Comparison of ENCODE assay signal across 9 cellular contexts in the genomic region with DNA sequence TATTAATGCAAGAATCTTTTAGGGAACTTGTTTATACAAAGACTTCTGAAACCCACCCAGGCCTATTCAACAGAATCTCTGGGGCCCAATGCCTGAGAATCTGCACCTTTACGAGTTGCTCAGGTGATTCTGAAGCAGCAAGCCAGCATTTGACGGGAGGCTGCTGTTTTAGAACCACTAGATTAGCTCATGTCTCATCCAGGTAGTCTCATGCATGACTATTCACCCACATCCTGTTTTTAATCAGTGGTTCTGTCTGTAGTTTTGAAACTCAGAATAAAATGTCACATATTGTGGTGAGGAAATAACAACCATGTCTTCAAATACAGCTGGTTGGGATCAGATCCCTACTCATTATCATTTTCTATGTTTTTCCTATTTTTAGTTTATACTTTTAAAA. TPM values are rescaled to one million over a fixed set of nuclear protein-coding genes. Genes with fewer than 3 reads are reported as not detected.
DNase-seq lines count a peak whose midpoint lies in the region; ATAC-seq, FAIRE-seq and TF ChIP-seq lines count a peak whose summit lies in the region.
"Had no signal": no experiment of that assay in that cellular context is flagged by ENCODE, and none has a peak within 500 bp of the region (broad histone marks: within the 10 kb centered on the region; RNA-seq: fewer than 3 reads in every experiment).

No MANE protein-coding gene starts in this region.

- peaks cover 47% of the 10 kb centered on the region for H3K4me1 Mint-ChIP-seq in T-helper 1 cell treated with Interleukin-12 subunit alpha and Interleukin-12 subunit beta and Interleukin-4 antibody, amounts not matched to agents 30 μg/mL and 1 μg/mL, for 36 hours (ENCODE audit: low read depth)
- peaks cover 63% of the 10 kb centered on the region for H3K4me1 Mint-ChIP-seq in central memory CD8-positive, alpha-beta T cell

- peak overlapping the region; percentile 89 for H3K27ac Mint-ChIP-seq in T-helper 1 cell treated with Interleukin-12 subunit alpha and Interleukin-12 subunit beta and Interleukin-4 antibody, amounts not matched to agents 30 μg/mL and 1 μg/mL, for 36 hours
- H3K27ac Mint-ChIP-seq in central memory CD8-positive, alpha-beta T cell (ENCODE audit: low read depth): peak overlapping the region; percentile 99

- TF ChIP-seq CTCF in right atrium auricular region (IDR thresholded peaks at IDR 0.05): no peak

- no peak overlapping the region for H3K4me3 ChIP-seq in right atrium auricular region
- H3K4me3 ChIP-seq: lung had no signal

- H3K27me3 Mint-ChIP-seq in T-helper 1 cell treated with Interleukin-12 subunit alpha and Interleukin-12 subunit beta and Interleukin-4 antibody, amounts not matched to agents 30 μg/mL and 1 μg/mL, for 36 hours (ENCODE audit: low read depth): no peaks in the 10 kb centered on the region
- H3K27me3 Mint-ChIP-seq in central memory CD8-positive, alpha-beta T cell: no peaks in the 10 kb centered on the region

- no peaks in the 10 kb centered on the region for H3K27me3 ChIP-seq in right atrium auricular region

- no peaks in the 10 kb centered on the region for H3K36me3 ChIP-seq in right atrium auricular region

- peak overlapping the region; percentile 41 for H3K4me3 Mint-ChIP-seq in T-helper 1 cell treated with Interleukin-12 subunit alpha and Interleukin-12 subunit beta and Interleukin-4 antibody, amounts not matched to agents 30 μg/mL and 1 μg/mL, for 36 hours
- peak overlapping the region; percentile 54 for H3K4me3 Mint-ChIP-seq in central memory CD8-positive, alpha-beta T cell

- no peak overlapping the region for H3K27ac ChIP-seq in right atrium auricular region

- H3K9me3 Mint-ChIP-seq in T-helper 1 cell treated with Interleukin-12 subunit alpha and Interleukin-12 subunit beta and Interleukin-4 antibody, amounts not matched to agents 30 μg/mL and 1 μg/mL, for 36 hours: peaks cover 34% of the 10 kb centered on the region
- H3K9me3 Mint-ChIP-seq in central memory CD8-positive, alpha-beta T cell: peaks cover 18% of the 10 kb centered on the region

- peaks cover 58% of the 10 kb centered on the region for H3K36me3 Mint-ChIP-seq in T-helper 1 cell treated with Interleukin-12 subunit alpha and Interleukin-12 subunit beta and Interleukin-4 antibody, amounts not matched to agents 30 μg/mL and 1 μg/mL, for 36 hours (ENCODE audit: low read depth)
- H3K36me3 Mint-ChIP-seq in central memory CD8-positive, alpha-beta T cell (ENCODE audit: insufficient read depth): peaks cover 20% of the 10 kb centered on the region

- H3K4me1 ChIP-seq in right atrium auricular region: no peaks in the 10 kb centered on the region

- ATAC-seq in GM18907 (IDR thresholded peaks at IDR 0.05; ENCODE audit: unreplicated experiment) (peak; percentile 100), HG02981 (IDR thresholded peaks at IDR 0.05; ENCODE audit: unreplicated experiment) (peak; percentile 99)
- peak; percentile 97 for ATAC-seq in central memory CD8-positive, alpha-beta T cell (replicated peaks; ENCODE audit: extremely low read depth, poor library complexity, severe bottlenecking)

- in situ Hi-C loops in G401 (cut with HindIII; ENCODE audit: low sequenced_read_pairs): no loop called here

- FAIRE-seq in urothelium cell line (lab: Jason Lieb, UNC): no peak

- no peaks in the 10 kb centered on the region for H3K9me3 ChIP-seq in right atrium auricular region

- DNase-seq in central memory CD8-positive, alpha-beta T cell (ENCODE audit: low spot score in 2 of 2): peak in 1 of 2 donors; percentile 68
- DNase-seq in urothelium cell line (ENCODE audit: low spot score): peak; percentile 36
- no peak for DNase-seq in G401 (ENCODE audit: low spot score)
- no peak for DNase-seq in right atrium auricular region (ENCODE audit: low spot score)
- no peak for DNase-seq in NCI-H1092 (lab: John Stamatoyannopoulos, UW)

RNA-seq across cellular contexts. Expression of a gene that starts 39.5 kb away (rescaled TPM):
- not detected in 2 replicates for total RNA-seq in G401 (2014; rRNA removed; shearing (Covaris generic))
- 1 to 10 TPM; 3.3 to 4.8 TPM for total RNA-seq in right atrium auricular region
